In the genomic region with DNA sequence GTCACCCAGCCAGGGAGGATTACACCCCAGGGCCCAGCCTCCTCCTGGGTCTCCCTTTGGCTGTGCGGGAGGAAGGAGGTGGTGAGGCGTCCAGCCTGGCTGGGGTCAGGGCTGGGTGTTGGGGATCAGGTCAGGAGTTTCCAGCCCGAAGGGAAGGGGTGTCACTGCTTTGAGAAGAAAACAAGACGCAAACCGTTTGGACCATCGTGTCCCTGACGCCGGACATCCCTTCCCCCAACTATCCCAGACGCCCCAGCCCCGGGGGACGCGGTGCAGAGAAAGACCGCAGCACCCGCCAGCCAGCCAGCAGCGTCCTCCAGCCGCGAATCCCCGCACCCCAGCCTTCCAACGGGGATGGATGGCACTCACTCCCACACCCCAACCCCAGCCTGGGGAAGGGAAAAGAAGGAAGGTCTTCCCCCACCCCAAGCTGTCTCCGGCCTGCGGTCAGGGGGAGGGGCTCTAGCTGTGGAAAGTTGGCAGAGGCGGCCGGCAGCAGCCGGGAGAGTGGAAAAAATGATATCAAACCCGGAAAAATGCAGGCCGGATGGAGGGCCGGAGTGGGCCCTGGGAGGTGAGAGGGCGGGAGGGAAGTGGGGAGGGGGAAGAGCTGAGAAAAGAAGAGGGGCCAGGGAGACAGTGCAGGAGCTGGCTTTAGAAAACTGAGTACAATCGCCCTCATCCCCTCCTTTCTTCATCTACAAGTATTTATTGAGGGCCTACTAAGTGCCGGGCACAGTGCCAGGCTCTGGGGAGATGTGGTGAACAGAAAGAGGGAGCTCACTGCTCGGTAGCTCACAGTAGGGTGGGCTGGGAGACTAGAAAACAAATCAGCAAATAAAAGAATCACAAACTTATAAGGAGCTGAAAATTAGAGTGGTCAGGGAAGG, we compare ENCODE assay signal across 10 cellular contexts. TPM values are rescaled to one million over a fixed set of nuclear protein-coding genes. Genes with fewer than 3 reads are reported as not detected.
DNase-seq lines count a peak whose midpoint lies in the region; ATAC-seq and TF ChIP-seq lines count a peak whose summit lies in the region.
"Had no signal": no experiment of that assay in that cellular context is flagged by ENCODE, and none has a peak within 500 bp of the region (broad histone marks: within the 10 kb centered on the region; RNA-seq: fewer than 3 reads in every experiment).

No MANE protein-coding gene starts in this region.

- peak; percentile 12 for DNase-seq in activated naive CD4-positive, alpha-beta T cell treated with anti-CD3 and anti-CD28 coated beads for 36 hours
- DNase-seq in activated naive CD4-positive, alpha-beta T cell treated with anti-CD3 and anti-CD28 coated beads, Interleukin-2, amount 10 ng/mL, durations not matched to agents 7 days and 5 days, result no peak
- peak; percentile 33 for DNase-seq in fibroblast of mammary gland (ENCODE audit: low read depth)
- no peak for DNase-seq in vagina (ENCODE audit: extremely low spot score in 2 of 2)
- DNase-seq: activated T-cell treated with anti-CD3 and anti-CD28 coated beads, Interleukin-2, amount 50 U/mL, for 24 hours; stimulated activated CD4-positive, alpha-beta T cell treated with anti-CD3 and anti-CD28 coated beads, Interleukin-2, amount 100 ng/mL, for 48 hours had no signal

- H3K27me3 ChIP-seq in muscle layer of duodenum (ENCODE audit: low read depth, low read length) (no peaks in the 10 kb centered on the region), vagina (no peaks in the 10 kb centered on the region)

- no peak for TF ChIP-seq POLR2A in vagina (IDR thresholded peaks at IDR 0.05)

- H3K27me3 Mint-ChIP-seq in activated naive CD4-positive, alpha-beta T cell treated with anti-CD3 and anti-CD28 coated beads for 36 hours (ENCODE audit: low read depth), result peaks cover 26% of the 10 kb centered on the region
- peaks cover 57% of the 10 kb centered on the region for H3K27me3 Mint-ChIP-seq in activated naive CD4-positive, alpha-beta T cell treated with anti-CD3 and anti-CD28 coated beads, Interleukin-2, amount 10 ng/mL, durations not matched to agents 7 days and 5 days

- no peak overlapping the region for H3K27ac Mint-ChIP-seq in activated naive CD4-positive, alpha-beta T cell treated with anti-CD3 and anti-CD28 coated beads for 36 hours
- no peak overlapping the region for H3K27ac Mint-ChIP-seq in activated naive CD4-positive, alpha-beta T cell treated with anti-CD3 and anti-CD28 coated beads, Interleukin-2, amount 10 ng/mL, durations not matched to agents 7 days and 5 days
- H3K27ac Mint-ChIP-seq: activated T-cell treated with anti-CD3 and anti-CD28 coated beads, Interleukin-2, amount 50 U/mL, for 24 hours had no signal

- H3K4me1 ChIP-seq in muscle layer of duodenum (ENCODE audit: control insufficient read depth in 1 of 2, insufficient read depth in 2 of 2, low read length in 2 of 2) (peaks cover 4 to 13% of the 10 kb centered on the region in 2 donors), vagina (no peaks in the 10 kb centered on the region)

- H3K36me3 Mint-ChIP-seq in activated naive CD4-positive, alpha-beta T cell treated with anti-CD3 and anti-CD28 coated beads for 36 hours (ENCODE audit: low read depth), result no peaks in the 10 kb centered on the region
- H3K36me3 Mint-ChIP-seq in activated naive CD4-positive, alpha-beta T cell treated with anti-CD3 and anti-CD28 coated beads, Interleukin-2, amount 10 ng/mL, durations not matched to agents 7 days and 5 days, result no peaks in the 10 kb centered on the region

- intact Hi-C loops in activated naive CD4-positive, alpha-beta T cell treated with anti-CD3 and anti-CD28 coated beads for 36 hours (cut with micrococcal nuclease), result no loop called here
- intact Hi-C loops in vagina (cut with DNase I), result no loop called here

- H3K9me3 Mint-ChIP-seq in activated naive CD4-positive, alpha-beta T cell treated with anti-CD3 and anti-CD28 coated beads for 36 hours, result no peaks in the 10 kb centered on the region
- H3K9me3 Mint-ChIP-seq in activated naive CD4-positive, alpha-beta T cell treated with anti-CD3 and anti-CD28 coated beads, Interleukin-2, amount 10 ng/mL, durations not matched to agents 7 days and 5 days, result no peaks in the 10 kb centered on the region
- H3K9me3 Mint-ChIP-seq: activated T-cell treated with anti-CD3 and anti-CD28 coated beads, Interleukin-2, amount 50 U/mL, for 24 hours had no signal

- H3K36me3 ChIP-seq in muscle layer of duodenum (ENCODE audit: control insufficient read depth in 1 of 2, insufficient read depth in 2 of 2, low read length in 2 of 2), result no peaks in the 10 kb centered on the region
- H3K36me3 ChIP-seq in vagina, result no peaks in the 10 kb centered on the region

- H3K9me3 ChIP-seq in muscle layer of duodenum (ENCODE audit: control insufficient read depth in 1 of 2, low read length in 2 of 2), result no peaks in the 10 kb centered on the region
- no peaks in the 10 kb centered on the region for H3K9me3 ChIP-seq in vagina

- H3K4me3 ChIP-seq in fibroblast of mammary gland (ENCODE audit: control insufficient read depth, low read depth, low read length), result peak overlapping the region; percentile 12
- peak overlapping the region in 1 of 2 donors; percentile 48 for H3K4me3 ChIP-seq in muscle layer of duodenum (ENCODE audit: low read depth in 1 of 2, low read length in 2 of 2)
- H3K4me3 ChIP-seq in vagina, result peak overlapping the region; percentile 30 to 39

- TF ChIP-seq CTCF in fibroblast of mammary gland (conservative IDR thresholded peaks at IDR 0.05; ENCODE audit: control insufficient read depth, insufficient read depth, low read depth, low read length), result no peak
- TF ChIP-seq CTCF in vagina (IDR thresholded peaks at IDR 0.05), result no peak

- H3K4me1 Mint-ChIP-seq in activated naive CD4-positive, alpha-beta T cell treated with anti-CD3 and anti-CD28 coated beads for 36 hours (ENCODE audit: low read depth), result peaks cover 12% of the 10 kb centered on the region
- H3K4me1 Mint-ChIP-seq in activated naive CD4-positive, alpha-beta T cell treated with anti-CD3 and anti-CD28 coated beads, Interleukin-2, amount 10 ng/mL, durations not matched to agents 7 days and 5 days, result no peaks in the 10 kb centered on the region

- CTCF ChIA-PET in activated naive CD4-positive, alpha-beta T cell treated with anti-CD3 and anti-CD28 coated beads for 36 hours (lab: Charles Lee), result interaction anchor here (0.7 to 7.2 kb wide), 3 partner anchors 17 to 103 kb away, joined by 3 to 60 read pairs (median 5); no protein-coding TSS in a partner anchor
- CTCF ChIA-PET in activated naive CD4-positive, alpha-beta T cell treated with anti-CD3 and anti-CD28 coated beads, Interleukin-2, amount 10 ng/mL, durations not matched to agents 7 days and 5 days (lab: Charles Lee), result interaction anchor here (1.4 to 4.9 kb wide), 2 partner anchors 16 to 26 kb away, joined by 4 to 34 read pairs; no protein-coding TSS in a partner anchor

- H3K4me3 Mint-ChIP-seq in activated naive CD4-positive, alpha-beta T cell treated with anti-CD3 and anti-CD28 coated beads for 36 hours, result no peak overlapping the region
- H3K4me3 Mint-ChIP-seq in activated naive CD4-positive, alpha-beta T cell treated with anti-CD3 and anti-CD28 coated beads, Interleukin-2, amount 10 ng/mL, durations not matched to agents 7 days and 5 days, result no peak overlapping the region
- H3K4me3 Mint-ChIP-seq: activated T-cell treated with anti-CD3 and anti-CD28 coated beads, Interleukin-2, amount 50 U/mL, for 24 hours had no signal

- ATAC-seq in GM18867 (IDR thresholded peaks at IDR 0.05; ENCODE audit: unreplicated experiment), result no peak
- ATAC-seq in HG02678 (IDR thresholded peaks at IDR 0.05; ENCODE audit: unreplicated experiment), result no peak
- ATAC-seq in HG03520 (IDR thresholded peaks at IDR 0.05; ENCODE audit: unreplicated experiment), result no peak

- H3K27ac ChIP-seq in muscle layer of duodenum (ENCODE audit: low read length), result peak overlapping the region; percentile 68
- peak overlapping the region; percentile 90 for H3K27ac ChIP-seq in vagina

RNA-seq across cellular contexts. Expression of a gene that starts 10.6 kb away (rescaled TPM):
- not detected for total RNA-seq in activated naive CD4-positive, alpha-beta T cell treated with anti-CD3 and anti-CD28 coated beads for 36 hours
- 4.4 TPM for total RNA-seq in vagina

RNA-seq across cellular contexts. Expression of a gene that starts 10.8 kb away (rescaled TPM):
- total RNA-seq in activated naive CD4-positive, alpha-beta T cell treated with anti-CD3 and anti-CD28 coated beads for 36 hours, result not detected
- total RNA-seq in vagina, result not detected

RNA-seq across cellular contexts. Expression of a gene that starts 28.5 kb away (rescaled TPM):
- 10 to 100 TPM; 67.3 to 69.4 TPM for total RNA-seq in activated naive CD4-positive, alpha-beta T cell treated with anti-CD3 and anti-CD28 coated beads for 36 hours
- total RNA-seq in vagina, result 77.8 TPM

RNA-seq across cellular contexts. Expression of a gene that starts 45.3 kb away (rescaled TPM):
- total RNA-seq in activated naive CD4-positive, alpha-beta T cell treated with anti-CD3 and anti-CD28 coated beads for 36 hours, result not detected
- not detected for total RNA-seq in vagina

Comparison
In these comparisons a context has a peak if more than half of its experiments do, and no peak if none do; other contexts are left out.
1. DNase-seq: peak in activated naive CD4-positive, alpha-beta T cell treated with anti-CD3 and anti-CD28 coated beads for 36 hours (single experiment) and fibroblast of mammary gland (single experiment); none in activated naive CD4-positive, alpha-beta T cell treated with anti-CD3 and anti-CD28 coated beads, Interleukin-2, amount 10 ng/mL, durations not matched to agents 7 days and 5 days (single experiment) and vagina (0 of 2).